Comparison of ENCODE assay signal across 9 cellular contexts in the genomic region with DNA sequence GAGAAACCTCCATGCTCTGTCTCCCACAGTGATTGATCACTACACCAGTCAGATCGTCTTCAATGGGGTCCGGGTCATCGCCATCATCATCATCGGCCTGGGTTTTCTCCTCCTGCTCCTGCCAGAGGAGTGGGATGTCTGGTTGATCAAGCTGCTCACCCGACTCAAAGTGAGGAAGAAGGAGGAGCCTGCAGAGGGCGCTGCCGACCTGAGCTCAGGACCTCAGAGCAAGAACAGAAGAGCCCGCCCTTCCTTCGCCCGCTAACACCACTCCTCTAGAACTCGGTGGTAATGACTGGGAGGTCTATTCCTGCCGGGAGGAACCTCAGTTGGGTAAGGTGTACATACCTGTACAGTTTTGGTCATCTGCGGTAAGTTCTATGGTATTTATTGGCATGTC. TPM values are rescaled to one million over a fixed set of nuclear protein-coding genes. Genes with fewer than 3 reads are reported as not detected.
DNase-seq lines count a peak whose midpoint lies in the region; ATAC-seq, FAIRE-seq and TF ChIP-seq lines count a peak whose summit lies in the region.
"Had no signal": no experiment of that assay in that cellular context is flagged by ENCODE, and none has a peak within 500 bp of the region (broad histone marks: within the 10 kb centered on the region; RNA-seq: fewer than 3 reads in every experiment).

No MANE protein-coding gene starts in this region.

- intact Hi-C loops in Right ventricle myocardium superior (cut with DNase I): no loop called here
- intact Hi-C loops in heart left ventricle (cut with DNase I): no loop called here

- WGBS in heart left ventricle, 4 donors: 25 to 33% (median 28%) methylated on average over 10 to 13 of the region's 13 CpGs

- H3K9me3 ChIP-seq in heart left ventricle: no peaks in the 10 kb centered on the region

- no peak for FAIRE-seq in urothelium cell line (lab: Jason Lieb, UNC)
- FAIRE-seq: astrocyte had no signal

- H3K27ac ChIP-seq in heart left ventricle: no peak overlapping the region
- H3K27ac ChIP-seq in coronary artery: no peak overlapping the region

- H3K4me3 ChIP-seq in heart left ventricle (no peak overlapping the region), coronary artery (no peak overlapping the region)

- no peak for TF ChIP-seq POLR2A in heart left ventricle (IDR thresholded peaks at IDR 0.05)

- no peak for ATAC-seq in Right ventricle myocardium superior (ENCODE audit: poor library complexity)
- no peak for ATAC-seq in heart left ventricle
- ATAC-seq in GM21717 (IDR thresholded peaks at IDR 0.05; ENCODE audit: unreplicated experiment): no peak

- TF ChIP-seq CTCF in heart left ventricle (IDR thresholded peaks at IDR 0.05) (peak in 5 of 12 donors; percentile 6 to 35 (median 11)), coronary artery (IDR thresholded peaks at IDR 0.05) (no peak)

- H3K36me3 ChIP-seq in heart left ventricle: no peaks in the 10 kb centered on the region

- peaks cover 0 to 18% (median 0%) of the 10 kb centered on the region in 12 donors for H3K4me1 ChIP-seq in heart left ventricle

- peaks cover 0 to 58% (median 19%) of the 10 kb centered on the region in 9 donors for H3K27me3 ChIP-seq in heart left ventricle

- DNase-seq in Right ventricle myocardium superior (peak; percentile 59), heart left ventricle (no peak), NOMO-1 treated with DMSO at 0.1 percent for 48 hours (lab: John Stamatoyannopoulos, UW; ENCODE audit: unreplicated experiment) (peak; percentile 67), islet precursor cell (peak; percentile 88), urothelium cell line (ENCODE audit: low spot score) (peak; percentile 16), coronary artery (ENCODE audit: low spot score) (no peak)
- DNase-seq in activated T-cell treated with anti-CD3 and anti-CD28 coated beads, Interleukin-2, amount 50 U/mL, for 48 hours: peak; percentile 78 to 79

RNA-seq across cellular contexts. Expression of a gene that starts 50.3 kb away (rescaled TPM):
- total RNA-seq in Right ventricle myocardium superior (42.0 TPM), heart left ventricle (10 to 100 TPM; 25.5 to 47.2 (median 33.0) TPM)
- 100 to 1,000 TPM; 106 to 133 TPM for polyA plus RNA-seq in heart left ventricle

Comparison
In these comparisons a context has a peak if more than half of its experiments do, and no peak if none do; other contexts are left out.
1. DNase-seq: peak in Right ventricle myocardium superior (single experiment), NOMO-1 treated with DMSO at 0.1 percent for 48 hours (single experiment), activated T-cell treated with anti-CD3 and anti-CD28 coated beads, Interleukin-2, amount 50 U/mL, for 48 hours (2 of 2), islet precursor cell (single experiment) and urothelium cell line (single experiment); none in heart left ventricle (0 of 5) and coronary artery (single experiment).